In genomic region chr2:151914989-151915628, GRCh38 we compare ENCODE assay signal across 22 cellular contexts.
DNase-seq lines count a peak whose midpoint lies in the region; ATAC-seq and TF ChIP-seq lines count a peak whose summit lies in the region.
"Had no signal": no experiment of that assay in that cellular context is flagged by ENCODE, and none has a peak within 500 bp of the region (broad histone marks: within the 10 kb centered on the region; RNA-seq: fewer than 3 reads in every experiment).

No MANE protein-coding gene starts in this region.

- no peaks in the 10 kb centered on the region for H3K9me3 ChIP-seq in endodermal cell (ENCODE audit: control insufficient read depth, low read length)
- no peaks in the 10 kb centered on the region for H3K9me3 ChIP-seq in neutrophil
- H3K9me3 ChIP-seq in T-helper 17 cell (ENCODE audit: control insufficient read depth, low read length, poor library complexity, severe bottlenecking) = no peaks in the 10 kb centered on the region
- H3K9me3 ChIP-seq: MG63 had no signal

- H3K9me3 Mint-ChIP-seq in endodermal cell = peaks cover 5% of the 10 kb centered on the region
- H3K9me3 Mint-ChIP-seq: HFFc6 had no signal

- H3K4me3 ChIP-seq in endodermal cell (ENCODE audit: low read length) (no peak overlapping the region), neutrophil (ENCODE audit: low read depth in 1 of 2, low read length in 1 of 2) (no peak overlapping the region)
- H3K4me3 ChIP-seq: MG63, SK-N-MC had no signal

- H3K36me3 Mint-ChIP-seq in endodermal cell (ENCODE audit: low read depth) (no peaks in the 10 kb centered on the region), T-helper 17 cell (ENCODE audit: low read depth) (no peaks in the 10 kb centered on the region)
- H3K36me3 Mint-ChIP-seq: CD4-positive, CD25-positive, alpha-beta regulatory T cell had no signal

- no peaks in the 10 kb centered on the region for H3K36me3 ChIP-seq in endodermal cell (ENCODE audit: control insufficient read depth, insufficient read depth, low read length)
- no peaks in the 10 kb centered on the region for H3K36me3 ChIP-seq in neutrophil
- H3K36me3 ChIP-seq: MG63 had no signal

- no peaks in the 10 kb centered on the region for H3K27me3 Mint-ChIP-seq in endodermal cell (ENCODE audit: insufficient read depth)
- no peaks in the 10 kb centered on the region for H3K27me3 Mint-ChIP-seq in T-helper 17 cell

- H3K27ac ChIP-seq in endodermal cell (ENCODE audit: low read depth, low read length) (no peak overlapping the region), neutrophil (peak overlapping the region; percentile 64)
- H3K27ac ChIP-seq: 22Rv1, SK-N-MC had no signal

- no peaks in the 10 kb centered on the region for H3K27me3 ChIP-seq in endodermal cell (ENCODE audit: control insufficient read depth, insufficient read depth, low read length, poor library complexity, severe bottlenecking)
- H3K27me3 ChIP-seq in neutrophil = no peaks in the 10 kb centered on the region
- H3K27me3 ChIP-seq: MG63 had no signal

- intact Hi-C loops in Right ventricle myocardium superior (cut with DNase I) = no loop called here
- intact Hi-C loops in left cardiac atrium (cut with DNase I) = no loop called here

- H3K9ac ChIP-seq in endodermal cell (ENCODE audit: extremely low read depth, low read length, poor library complexity, severe bottlenecking) = no peak overlapping the region

- H3K4me1 Mint-ChIP-seq in endodermal cell = no peaks in the 10 kb centered on the region
- H3K4me1 Mint-ChIP-seq in T-helper 17 cell = peaks cover 11% of the 10 kb centered on the region
- H3K4me1 Mint-ChIP-seq: CD4-positive, CD25-positive, alpha-beta regulatory T cell had no signal

- H3K4me1 ChIP-seq in endodermal cell (ENCODE audit: control insufficient read depth, insufficient read depth, low read length) (no peaks in the 10 kb centered on the region), neutrophil (ENCODE audit: control insufficient read depth in 1 of 2, insufficient read depth in 1 of 2, low read depth in 1 of 2, low read length in 1 of 2) (peaks cover 80 to 82% of the 10 kb centered on the region in 2 experiments)

- H3K4me3 Mint-ChIP-seq in endodermal cell = no peak overlapping the region
- H3K4me3 Mint-ChIP-seq in T-helper 17 cell = no peak overlapping the region
- H3K4me3 Mint-ChIP-seq: CD4-positive, CD25-positive, alpha-beta regulatory T cell had no signal

- ATAC-seq in Right ventricle myocardium superior (ENCODE audit: poor library complexity) (no peak), left cardiac atrium (no peak), T-helper 17 cell (no peak)
- ATAC-seq: Panc1 had no signal

- H3K27ac Mint-ChIP-seq in endodermal cell (peak overlapping the region; percentile 21), T-helper 17 cell (no peak overlapping the region)
- H3K27ac Mint-ChIP-seq: CD4-positive, CD25-positive, alpha-beta regulatory T cell; HFFc6 had no signal

- WGBS in endodermal cell (ENCODE audit: insufficient coverage in 1 of 2, insufficient read length in 1 of 2), 2 experiments = 91 to 97% methylated on average over 10 to 12 of the region's 12 CpGs

- DNase-seq in Right ventricle myocardium superior = peak; percentile 43
- DNase-seq in left cardiac atrium = no peak
- DNase-seq in RPMI8226 = peak; percentile 28
- peak; percentile 62 for DNase-seq in endodermal cell
- no peak for DNase-seq in HPDE6-E6E7 (ENCODE audit: extremely low spot score)
- DNase-seq in T-helper 17 cell = no peak
- no peak for DNase-seq in pons (ENCODE audit: low spot score)
- DNase-seq: CD4-positive, CD25-positive, alpha-beta regulatory T cell; DMS53; HFFc6; KG1; MG63; NCI-H1105 treated with DMSO at 0.1 percent for 48 hours; NCI-H2029; NCI-H446; NCI-H524 treated with DMSO at 0.1 percent for 48 hours; NCI-H774; SIG-M5 had no signal

- peak; percentile 54 for TF ChIP-seq CTCF in endodermal cell (conservative IDR thresholded peaks at IDR 0.05)
- no peak for TF ChIP-seq CTCF in neutrophil (IDR thresholded peaks at IDR 0.05)

Comparison
In these comparisons a context has a peak if more than half of its experiments do, and no peak if none do; other contexts are left out.
1. DNase-seq: peak in Right ventricle myocardium superior (single experiment), RPMI8226 (single experiment) and endodermal cell (single experiment); none in left cardiac atrium (single experiment), HPDE6-E6E7 (single experiment), T-helper 17 cell (0 of 3) and pons (single experiment).